ENCODE assay signal across 8 cellular contexts in genomic region chr7:1459512-1459892, GRCh38. TPM values are rescaled to one million over a fixed set of nuclear protein-coding genes. Genes with fewer than 3 reads are reported as not detected.
DNase-seq lines count a peak whose midpoint lies in the region; ATAC-seq, FAIRE-seq and TF ChIP-seq lines count a peak whose summit lies in the region.

No MANE protein-coding gene starts in this region.

- peak overlapping the region; percentile 67 for H3K4me3 Mint-ChIP-seq in central memory CD8-positive, alpha-beta T cell

- DNase-seq in AG04450 (ENCODE audit: low read depth, low spot score) (peak; percentile 95), NCI-H2227 (lab: John Stamatoyannopoulos, UW; ENCODE audit: unreplicated experiment) (peak; percentile 98), keratinocyte (ENCODE audit: low read depth, low spot score) (peak; percentile 89)
- peak; percentile 94 to 97 for DNase-seq in central memory CD8-positive, alpha-beta T cell (ENCODE audit: low spot score in 2 of 2)
- peak; percentile 98 to 99 (median 98) for DNase-seq in stimulated activated CD4-positive, alpha-beta T cell treated with anti-CD3 and anti-CD28 coated beads, Interleukin-12 subunit alpha, Interleukin-12 subunit beta, amount 100 ng/mL, for 48 hours (ENCODE audit: low read depth in 2 of 3, low spot score in 1 of 3)

- H3K4me2 ChIP-seq in keratinocyte (ENCODE audit: control insufficient read depth, extremely low read depth, insufficient read depth, low read depth, low read length) = peak overlapping the region; percentile 96

- H4K20me1 ChIP-seq in keratinocyte (ENCODE audit: control insufficient read depth, extremely low read depth, insufficient read depth, low read length) = peaks cover 3% of the 10 kb centered on the region

- H3K9me3 ChIP-seq in AG04450 (ENCODE audit: control insufficient read depth, insufficient read depth, low read length) (no peaks in the 10 kb centered on the region; the same call in 1 of the 2 replicates), keratinocyte (ENCODE audit: control insufficient read depth, low read depth, low read length) (no peaks in the 10 kb centered on the region)

- no peaks in the 10 kb centered on the region for H3K9me1 ChIP-seq in keratinocyte (ENCODE audit: control insufficient read depth, extremely low read depth, insufficient read depth, low read length)

- H3K27me3 Mint-ChIP-seq in central memory CD8-positive, alpha-beta T cell = no peaks in the 10 kb centered on the region

- POLR2A ChIA-PET in AG04450 (lab: Yijun Ruan, JAX) = interaction anchor here (0.6 to 1.6 kb wide), 3 partner anchors 12 to 555 kb away, joined by 3 to 6 read pairs (median 5); no protein-coding TSS in a partner anchor

- dilution Hi-C loops in keratinocyte (cut with MboI; ENCODE audit: extremely low pct_ligation_motif_present, low sequenced_read_pairs) = no loop called here

- H3K27ac Mint-ChIP-seq in central memory CD8-positive, alpha-beta T cell (ENCODE audit: low read depth) = no peak overlapping the region

- no peaks in the 10 kb centered on the region for H3K36me3 Mint-ChIP-seq in central memory CD8-positive, alpha-beta T cell (ENCODE audit: insufficient read depth)

- no peaks in the 10 kb centered on the region for H3K36me3 ChIP-seq in keratinocyte (ENCODE audit: control insufficient read depth in 2 of 2, extremely low read depth in 1 of 2, insufficient read depth in 2 of 2, low read length in 2 of 2)

- no peak for FAIRE-seq in keratinocyte (lab: Jason Lieb, UNC)

- no peaks in the 10 kb centered on the region for H3K9me3 Mint-ChIP-seq in central memory CD8-positive, alpha-beta T cell

- peaks cover 22% of the 10 kb centered on the region for H3K4me1 Mint-ChIP-seq in central memory CD8-positive, alpha-beta T cell

- H2AFZ ChIP-seq in keratinocyte (ENCODE audit: control insufficient read depth, low read length) = no peak overlapping the region

- H3K9ac ChIP-seq in keratinocyte (ENCODE audit: control insufficient read depth, extremely low read depth, insufficient read depth, low read length) = no peak overlapping the region

- H3K27me3 ChIP-seq in AG04450 (ENCODE audit: control insufficient read depth, insufficient read depth, low read length) (peaks cover 3% of the 10 kb centered on the region), keratinocyte (ENCODE audit: control insufficient read depth, extremely low read depth, insufficient read depth, low read length) (no peaks in the 10 kb centered on the region)

- H3K4me1 ChIP-seq in keratinocyte (ENCODE audit: control insufficient read depth, extremely low read depth, insufficient read depth, low read length) = peaks cover 60% of the 10 kb centered on the region

- peaks cover 38% of the 10 kb centered on the region for H3K79me2 ChIP-seq in keratinocyte (ENCODE audit: control insufficient read depth, insufficient read depth, low read length)

- H3K27ac ChIP-seq in AG04450 (ENCODE audit: low read depth, low read length) (no peak overlapping the region), keratinocyte (ENCODE audit: control insufficient read depth, insufficient read depth, low read length) (no peak overlapping the region)

- TF ChIP-seq CTCF in AG04450 (IDR thresholded peaks at IDR 0.05; ENCODE audit: low read depth, low read length) (no peak), keratinocyte (optimal IDR thresholded peaks at IDR 0.05 in 1 of 3, IDR thresholded peaks at IDR 0.05 in 1 of 3, conservative IDR thresholded peaks at IDR 0.05 in 1 of 3; ENCODE audit: extremely low read depth in 1 of 3, insufficient read depth in 2 of 3, low read length in 3 of 3) (no peak)

- CTCF ChIA-PET in AG04450 (lab: Charles Lee) = no interaction called here

- H3K4me3 ChIP-seq in AG04450 (ENCODE audit: low read depth, low read length) (peak overlapping the region; percentile 92), keratinocyte (ENCODE audit: control insufficient read depth in 2 of 3, extremely low read depth in 1 of 3, insufficient read depth in 2 of 3, low read depth in 1 of 3, low read length in 3 of 3) (peak overlapping the region; percentile 81 to 86 (median 84))

- ATAC-seq in GM19023 (IDR thresholded peaks at IDR 0.05; ENCODE audit: unreplicated experiment) (peak; percentile 93), HG03175 (IDR thresholded peaks at IDR 0.05; ENCODE audit: unreplicated experiment) (peak; percentile 90)
- ATAC-seq in activated CD4-positive, CD25-positive, alpha-beta regulatory T cell treated with anti-CD3 and anti-CD28 coated beads, Interleukin-2, amount 50 U/mL, for 24 hours = peak; percentile 94 to 97
- ATAC-seq in central memory CD8-positive, alpha-beta T cell (replicated peaks; ENCODE audit: extremely low read depth, poor library complexity, severe bottlenecking) = peak; percentile 96

RNA-seq across cellular contexts. Expression of gene MICALL2, which starts 0.2 kb away (rescaled TPM):
- 8.5 and 9.6 TPM in 2 replicates for polyA plus RNA-seq in AG04450 (2011; rRNA removed)
- 7.3 and 10.3 TPM in 2 replicates for polyA minus RNA-seq in AG04450 (2011; rRNA and poly(A)+ RNA removed)
- 10.4 to 24.5 TPM (median 11.7 TPM) in 3 replicates for polyA plus RNA-seq in keratinocyte
- 28.1 TPM for polyA plus RNA-seq in keratinocyte (2011; ENCODE audit: low read depth)
- 2.8 and 8.9 TPM in 2 replicates for polyA plus RNA-seq in keratinocyte (2011; cell fraction: cytosol; rRNA removed)
- polyA plus RNA-seq in keratinocyte (2011; cell fraction: nucleus; rRNA removed) = 72.6 and 111 TPM in 2 replicates
- 17.4 and 20.1 TPM in 2 replicates for polyA plus RNA-seq in keratinocyte (2012; ENCODE audit: low replicate concordance)
- polyA minus RNA-seq in keratinocyte = 10.1 to 23.3 TPM (median 22.6 TPM) in 3 replicates
- 18.8 TPM for polyA minus RNA-seq in keratinocyte (2011; cell fraction: cytosol; rRNA and poly(A)+ RNA removed)
- polyA minus RNA-seq in keratinocyte (2011; cell fraction: nucleus; rRNA and poly(A)+ RNA removed) = 34.1 and 38.5 TPM in 2 replicates

RNA-seq across cellular contexts. Expression of gene INTS1, which starts 44.7 kb away (rescaled TPM):
- 9.0 and 13.1 TPM in 2 replicates for polyA plus RNA-seq in AG04450 (2011; rRNA removed)
- polyA minus RNA-seq in AG04450 (2011; rRNA and poly(A)+ RNA removed) = 24.2 and 31.0 TPM in 2 replicates
- 10.6 to 18.0 TPM (median 14.3 TPM) in 3 replicates for polyA plus RNA-seq in keratinocyte
- 10.9 TPM for polyA plus RNA-seq in keratinocyte (2011; ENCODE audit: low read depth)
- polyA plus RNA-seq in keratinocyte (2011; cell fraction: cytosol; rRNA removed) = 8.1 and 24.4 TPM in 2 replicates
- 51.1 and 79.6 TPM in 2 replicates for polyA plus RNA-seq in keratinocyte (2011; cell fraction: nucleus; rRNA removed)
- 35.3 and 50.3 TPM in 2 replicates for polyA plus RNA-seq in keratinocyte (2012; ENCODE audit: low replicate concordance)
- 23.9 to 68.4 TPM (median 27.1 TPM) in 3 replicates for polyA minus RNA-seq in keratinocyte
- 87.1 TPM for polyA minus RNA-seq in keratinocyte (2011; cell fraction: cytosol; rRNA and poly(A)+ RNA removed)
- polyA minus RNA-seq in keratinocyte (2011; cell fraction: nucleus; rRNA and poly(A)+ RNA removed) = 61.0 and 78.5 TPM in 2 replicates
